Comparison of ENCODE assay signal across 14 cellular contexts in genomic region chr7:24135003-24135817, GRCh38.
DNase-seq lines count a peak whose midpoint lies in the region; ATAC-seq, FAIRE-seq and TF ChIP-seq lines count a peak whose summit lies in the region.
"Had no signal": no experiment of that assay in that cellular context is flagged by ENCODE, and none has a peak within 500 bp of the region (broad histone marks: within the 10 kb centered on the region; RNA-seq: fewer than 3 reads in every experiment).

No MANE protein-coding gene starts in this region.

- TF ChIP-seq POLR2A in GM12891 (IDR thresholded peaks at IDR 0.05; ENCODE audit: low read depth, low read length): no peak

- no peak for TF ChIP-seq CTCF in activated CD8-positive, alpha-beta T cell treated with anti-CD3 and anti-CD28 coated beads for 36 hours (IDR thresholded peaks at IDR 0.05)

- CTCF ChIA-PET in activated CD8-positive, alpha-beta T cell treated with anti-CD3 and anti-CD28 coated beads for 36 hours (lab: Charles Lee): no interaction called here

- no peak for FAIRE-seq in GM12891 (lab: Jason Lieb, UNC)
- FAIRE-seq: islet of Langerhans had no signal

- H3K27me3 Mint-ChIP-seq in activated CD8-positive, alpha-beta T cell treated with anti-CD3 and anti-CD28 coated beads for 36 hours: peaks cover 15% of the 10 kb centered on the region
- H3K27me3 Mint-ChIP-seq: B cell had no signal

- H3K27ac Mint-ChIP-seq in activated CD8-positive, alpha-beta T cell treated with anti-CD3 and anti-CD28 coated beads for 36 hours: no peak overlapping the region
- H3K27ac Mint-ChIP-seq: B cell, nephron had no signal

- POLR2A ChIA-PET in activated CD8-positive, alpha-beta T cell treated with anti-CD3 and anti-CD28 coated beads for 36 hours (lab: Charles Lee): no interaction called here

- DNase-seq in GM12891 (ENCODE audit: insufficient read length, low spot score) (no peak), DMS153 treated with DMSO at 0.1 percent for 48 hours (lab: John Stamatoyannopoulos, UW; ENCODE audit: unreplicated experiment) (no peak), activated T-cell treated with anti-CD3 and anti-CD28 coated beads for 4 hours (no peak)
- DNase-seq in activated CD8-positive, alpha-beta T cell treated with anti-CD3 and anti-CD28 coated beads for 36 hours: no peak
- DNase-seq: activated CD4-positive, CD25-positive, alpha-beta regulatory T cell treated with anti-CD3 and anti-CD28 coated beads, Interleukin-2, amount 50 U/mL, for 72 hours; GDM1; stimulated activated naive CD4-positive, alpha-beta T cell had no signal

- intact Hi-C loops in activated CD8-positive, alpha-beta T cell treated with anti-CD3 and anti-CD28 coated beads for 36 hours (cut with micrococcal nuclease): loop anchor here (10.0 kb wide), 1 partner anchor 60 kb away; no protein-coding TSS in a partner anchor

- no peak overlapping the region for H3K4me3 Mint-ChIP-seq in activated CD8-positive, alpha-beta T cell treated with anti-CD3 and anti-CD28 coated beads for 36 hours
- H3K4me3 Mint-ChIP-seq: B cell, nephron had no signal

- peaks cover 4% of the 10 kb centered on the region for H3K4me1 Mint-ChIP-seq in activated CD8-positive, alpha-beta T cell treated with anti-CD3 and anti-CD28 coated beads for 36 hours (ENCODE audit: low read depth)

- no peaks in the 10 kb centered on the region for H3K9me3 Mint-ChIP-seq in activated CD8-positive, alpha-beta T cell treated with anti-CD3 and anti-CD28 coated beads for 36 hours
- H3K9me3 Mint-ChIP-seq: nephron had no signal

- ATAC-seq in GM18502 (IDR thresholded peaks at IDR 0.05; ENCODE audit: poor library complexity, unreplicated experiment) (peak; percentile 83), GM19397 (IDR thresholded peaks at IDR 0.05; ENCODE audit: unreplicated experiment) (peak; percentile 50), HG02798 (IDR thresholded peaks at IDR 0.05; ENCODE audit: poor library complexity, unreplicated experiment) (peak; percentile 77), HG03558 (IDR thresholded peaks at IDR 0.05; ENCODE audit: extremely low read depth, unreplicated experiment) (peak; percentile 53)
- ATAC-seq in activated CD8-positive, alpha-beta T cell treated with anti-CD3 and anti-CD28 coated beads for 36 hours: no peak

- H3K36me3 Mint-ChIP-seq in activated CD8-positive, alpha-beta T cell treated with anti-CD3 and anti-CD28 coated beads for 36 hours (ENCODE audit: low read depth): no peaks in the 10 kb centered on the region

TF ChIP-seq in GM12891, 5 proteins besides CTCF, POLR2A, EP300 and RAD21:
- no peak for TF ChIP-seq SPI1 (IDR thresholded peaks at IDR 0.05; ENCODE audit: low read depth, low read length)
- no peak for TF ChIP-seq POLR2AphosphoS5 (IDR thresholded peaks at IDR 0.05; ENCODE audit: low read depth, low read length)
- TF ChIP-seq TAF1 (IDR thresholded peaks at IDR 0.05; ENCODE audit: low read depth, low read length): no peak
